In genomic region chr19:2391118-2391725, GRCh38 we compare ENCODE assay signal across 9 cellular contexts. TPM values are rescaled to one million over a fixed set of nuclear protein-coding genes. Genes with fewer than 3 reads are reported as not detected.
DNase-seq lines count a peak whose midpoint lies in the region; ATAC-seq and TF ChIP-seq lines count a peak whose summit lies in the region.
"Had no signal": no experiment of that assay in that cellular context is flagged by ENCODE, and none has a peak within 500 bp of the region (broad histone marks: within the 10 kb centered on the region; RNA-seq: fewer than 3 reads in every experiment).

No MANE protein-coding gene starts in this region.

- H3K27me3 Mint-ChIP-seq in CD4-positive, alpha-beta T cell, result peaks cover 12% of the 10 kb centered on the region
- peaks cover 13% of the 10 kb centered on the region for H3K27me3 Mint-ChIP-seq in activated CD4-positive, alpha-beta memory T cell treated with anti-CD3 and anti-CD28 coated beads, Interleukin-2, amount 10 ng/mL, durations not matched to agents 7 days and 5 days
- H3K27me3 Mint-ChIP-seq in neural crest cell (ENCODE audit: low read depth), result peaks cover 6% of the 10 kb centered on the region

- no peak overlapping the region for H3K4me3 ChIP-seq in fibroblast of mammary gland (ENCODE audit: control insufficient read depth, low read depth, low read length)

- intact Hi-C loops in CD4-positive, alpha-beta T cell (cut with DNase I, micrococcal nuclease), result loop anchor here (1.0 to 2.0 kb wide), 5 partner anchors 116 to 235 kb away; partner anchors contain the start of genes PLEKHJ1 (in 2 of the 2) and SF3A2 (in 2 of the 2)

- H3K9me3 ChIP-seq in CD4-positive, alpha-beta T cell (ENCODE audit: control insufficient read depth, low read length), result no peaks in the 10 kb centered on the region

- no peaks in the 10 kb centered on the region for H3K36me3 Mint-ChIP-seq in CD4-positive, alpha-beta T cell (ENCODE audit: low read depth)
- H3K36me3 Mint-ChIP-seq in activated CD4-positive, alpha-beta memory T cell treated with anti-CD3 and anti-CD28 coated beads, Interleukin-2, amount 10 ng/mL, durations not matched to agents 7 days and 5 days (ENCODE audit: low read depth), result no peaks in the 10 kb centered on the region
- no peaks in the 10 kb centered on the region for H3K36me3 Mint-ChIP-seq in neural crest cell (ENCODE audit: low read depth)

- H3K9me3 Mint-ChIP-seq in CD4-positive, alpha-beta T cell, result no peaks in the 10 kb centered on the region
- H3K9me3 Mint-ChIP-seq in activated CD4-positive, alpha-beta memory T cell treated with anti-CD3 and anti-CD28 coated beads, Interleukin-2, amount 10 ng/mL, durations not matched to agents 7 days and 5 days, result no peaks in the 10 kb centered on the region
- H3K9me3 Mint-ChIP-seq in neural crest cell, result peaks cover 2% of the 10 kb centered on the region
- H3K9me3 Mint-ChIP-seq: T-helper 1 cell treated with Interleukin-12 subunit alpha and Interleukin-12 subunit beta and Interleukin-4 antibody, amounts not matched to agents 30 μg/mL and 1 μg/mL, for 36 hours had no signal

- CTCF ChIA-PET in CD4-positive, alpha-beta T cell (lab: Charles Lee), result interaction anchor here (0.6 to 0.7 kb wide), 3 partner anchors 473 to 939 kb away, joined by 3 to 4 read pairs (median 3); no protein-coding TSS in a partner anchor
- CTCF ChIA-PET in activated CD4-positive, alpha-beta memory T cell treated with anti-CD3 and anti-CD28 coated beads, Interleukin-2, amount 10 ng/mL, durations not matched to agents 7 days and 5 days (lab: Charles Lee), result interaction anchor here (0.6 to 2.7 kb wide), 11 partner anchors 10 to 807 kb away, joined by 3 to 9 read pairs (median 4); partner anchors contain the start of gene AMH

- H3K27ac Mint-ChIP-seq in CD4-positive, alpha-beta T cell, result no peak overlapping the region
- no peak overlapping the region for H3K27ac Mint-ChIP-seq in activated CD4-positive, alpha-beta memory T cell treated with anti-CD3 and anti-CD28 coated beads, Interleukin-2, amount 10 ng/mL, durations not matched to agents 7 days and 5 days
- H3K27ac Mint-ChIP-seq in neural crest cell (ENCODE audit: unreplicated experiment), result no peak overlapping the region
- H3K27ac Mint-ChIP-seq: T-helper 1 cell treated with Interleukin-12 subunit alpha and Interleukin-12 subunit beta and Interleukin-4 antibody, amounts not matched to agents 30 μg/mL and 1 μg/mL, for 36 hours had no signal

- DNase-seq in CD4-positive, alpha-beta T cell, result peak in 8 of 10 experiments; percentile 6 to 29 (median 17)
- DNase-seq in GM19240 (ENCODE audit: insufficient read length, low spot score) (peak; percentile 58), NCI-H2227 treated with DMSO at 0.1 percent for 48 hours (lab: John Stamatoyannopoulos, UW) (peak; percentile 36), fibroblast of mammary gland (ENCODE audit: low read depth) (peak; percentile 80), neural crest cell (ENCODE audit: low read depth, low spot score) (no peak)
- peak; percentile 41 for DNase-seq in activated CD4-positive, alpha-beta memory T cell treated with anti-CD3 and anti-CD28 coated beads, Interleukin-2, amount 10 ng/mL, durations not matched to agents 7 days and 5 days
- DNase-seq in effector CD8-positive, alpha-beta T cell (lab: John Stamatoyannopoulos, UW), result no peak

- no peaks in the 10 kb centered on the region for H3K27me3 ChIP-seq in CD4-positive, alpha-beta T cell (ENCODE audit: control insufficient read depth, insufficient read depth, low read length)

- peak; percentile 81 for TF ChIP-seq CTCF in CD4-positive, alpha-beta T cell (IDR thresholded peaks at IDR 0.05)
- TF ChIP-seq CTCF in fibroblast of mammary gland (conservative IDR thresholded peaks at IDR 0.05; ENCODE audit: control insufficient read depth, insufficient read depth, low read depth, low read length), result peak; percentile 86
- peak; percentile 88 for TF ChIP-seq CTCF in neural crest cell (conservative IDR thresholded peaks at IDR 0.05)

- peaks cover 4% of the 10 kb centered on the region for H3K4me1 Mint-ChIP-seq in CD4-positive, alpha-beta T cell (ENCODE audit: low read depth)
- peaks cover 25% of the 10 kb centered on the region for H3K4me1 Mint-ChIP-seq in activated CD4-positive, alpha-beta memory T cell treated with anti-CD3 and anti-CD28 coated beads, Interleukin-2, amount 10 ng/mL, durations not matched to agents 7 days and 5 days
- peaks cover 14% of the 10 kb centered on the region for H3K4me1 Mint-ChIP-seq in neural crest cell

- no peak overlapping the region for H3K4me3 Mint-ChIP-seq in CD4-positive, alpha-beta T cell
- no peak overlapping the region for H3K4me3 Mint-ChIP-seq in activated CD4-positive, alpha-beta memory T cell treated with anti-CD3 and anti-CD28 coated beads, Interleukin-2, amount 10 ng/mL, durations not matched to agents 7 days and 5 days
- no peak overlapping the region for H3K4me3 Mint-ChIP-seq in neural crest cell
- H3K4me3 Mint-ChIP-seq: T-helper 1 cell treated with Interleukin-12 subunit alpha and Interleukin-12 subunit beta and Interleukin-4 antibody, amounts not matched to agents 30 μg/mL and 1 μg/mL, for 36 hours had no signal

- ATAC-seq in CD4-positive, alpha-beta T cell (ENCODE audit: poor library complexity), result peak; percentile 85
- no peak for ATAC-seq in GM21717 (IDR thresholded peaks at IDR 0.05; ENCODE audit: unreplicated experiment)

- H3K27ac ChIP-seq in CD4-positive, alpha-beta T cell (ENCODE audit: low read depth, low read length), result no peak overlapping the region

- POLR2A ChIA-PET in CD4-positive, alpha-beta T cell (lab: Charles Lee), result interaction anchor here (0.7 kb wide), 1 partner anchor 98 kb away, joined by 3 read pairs; no protein-coding TSS in a partner anchor
- POLR2A ChIA-PET in activated CD4-positive, alpha-beta memory T cell treated with anti-CD3 and anti-CD28 coated beads, Interleukin-2, amount 10 ng/mL, durations not matched to agents 7 days and 5 days (lab: Charles Lee), result interaction anchor here (1.3 kb wide), 1 partner anchor 154 kb away, joined by 4 read pairs; no protein-coding TSS in a partner anchor

RNA-seq across cellular contexts. Expression of gene TMPRSS9, which starts 31.2 kb away (rescaled TPM):
- not detected for total RNA-seq in CD4-positive, alpha-beta T cell
- total RNA-seq in activated CD4-positive, alpha-beta memory T cell treated with anti-CD3 and anti-CD28 coated beads, Interleukin-2, amount 10 ng/mL, durations not matched to agents 7 days and 5 days, result not detected
- total RNA-seq in neural crest cell, result 0.12 TPM in 1 of 2 replicates, not detected in the other

RNA-seq across cellular contexts. Expression of gene TIMM13, which starts 36.2 kb away (rescaled TPM):
- total RNA-seq in CD4-positive, alpha-beta T cell, result 10 to 100 TPM; 17.3 to 22.3 TPM
- 10 to 100 TPM; 44.5 to 47.4 TPM for total RNA-seq in activated CD4-positive, alpha-beta memory T cell treated with anti-CD3 and anti-CD28 coated beads, Interleukin-2, amount 10 ng/mL, durations not matched to agents 7 days and 5 days
- 145 and 155 TPM in 2 replicates for total RNA-seq in neural crest cell

Comparison
In these comparisons a context has a peak if more than half of its experiments do, and no peak if none do; other contexts are left out.
1. DNase-seq: peak in CD4-positive, alpha-beta T cell (8 of 10), GM19240 (single experiment), NCI-H2227 treated with DMSO at 0.1 percent for 48 hours (single experiment), activated CD4-positive, alpha-beta memory T cell treated with anti-CD3 and anti-CD28 coated beads, Interleukin-2, amount 10 ng/mL, durations not matched to agents 7 days and 5 days (single experiment) and fibroblast of mammary gland (single experiment); none in neural crest cell (single experiment) and effector CD8-positive, alpha-beta T cell (single experiment).
2. Peak in every context shown above with its lines, with median percentiles within 50 percentile points of each other: CTCF ChIP-seq.